ENCODE assay signal across 19 cellular contexts in genomic region chr5:121121786-121122185, GRCh38.
DNase-seq lines count a peak whose midpoint lies in the region; ATAC-seq and TF ChIP-seq lines count a peak whose summit lies in the region.
"Had no signal": no experiment of that assay in that cellular context is flagged by ENCODE, and none has a peak within 500 bp of the region (broad histone marks: within the 10 kb centered on the region; RNA-seq: fewer than 3 reads in every experiment).

No MANE protein-coding gene starts in this region.

- H2BK5ac ChIP-seq in mesendoderm (ENCODE audit: low read length) = no peak overlapping the region

- H3K27ac ChIP-seq in DND-41 (ENCODE audit: low read length) (no peak overlapping the region), mesendoderm (ENCODE audit: low read depth, low read length) (no peak overlapping the region), suprapubic skin (no peak overlapping the region)
- H3K27ac ChIP-seq: BLaER1, C4-2B had no signal

- H3K36me3 ChIP-seq in DND-41 (ENCODE audit: insufficient read depth, low read length) (no peaks in the 10 kb centered on the region), mesendoderm (ENCODE audit: control insufficient read depth, insufficient read depth, low read length) (no peaks in the 10 kb centered on the region), suprapubic skin (no peaks in the 10 kb centered on the region)
- H3K36me3 ChIP-seq: BLaER1, HAP-1 had no signal

- H3K36me3 Mint-ChIP-seq in activated T-helper 1 cell treated with anti-CD3 and anti-CD28 coated beads, Interleukin-12 subunit alpha, Interleukin-12 subunit beta, Interleukin-2, Interleukin-4 antibody, amounts not matched to agents 30 ng/mL and 10 ng/mL and 1 ng/mL, durations not matched to agents 14 hours and 24 hours and 36 hours (ENCODE audit: low read depth) = no peaks in the 10 kb centered on the region
- H3K36me3 Mint-ChIP-seq: CD4-positive, CD25-positive, alpha-beta regulatory T cell; CD8-positive, alpha-beta T cell had no signal

- no peaks in the 10 kb centered on the region for H3K79me1 ChIP-seq in mesendoderm (ENCODE audit: low read length)

- H3K4ac ChIP-seq in mesendoderm (ENCODE audit: low read depth, low read length) = no peak overlapping the region

- WGBS in mesendoderm (ENCODE audit: extremely low coverage, insufficient coverage, low lambda C conversion rate) = no CpG with 5 or more reads among the region's 4 CpGs
- 54% methylated on average over 4 of the region's 4 CpGs for WGBS in suprapubic skin

- ATAC-seq in DND-41 (ENCODE audit: insufficient read depth, low read depth) (no peak), HG03432 (IDR thresholded peaks at IDR 0.05; ENCODE audit: unreplicated experiment) (no peak)
- ATAC-seq: CD8-positive, alpha-beta T cell had no signal

- TF ChIP-seq EP300 in suprapubic skin (IDR thresholded peaks at IDR 0.05) = no peak

- no peaks in the 10 kb centered on the region for H3K4me1 Mint-ChIP-seq in activated T-helper 1 cell treated with anti-CD3 and anti-CD28 coated beads, Interleukin-12 subunit alpha, Interleukin-12 subunit beta, Interleukin-2, Interleukin-4 antibody, amounts not matched to agents 30 ng/mL and 10 ng/mL and 1 ng/mL, durations not matched to agents 14 hours and 24 hours and 36 hours (ENCODE audit: low read depth)
- H3K4me1 Mint-ChIP-seq: B cell; CD4-positive, CD25-positive, alpha-beta regulatory T cell had no signal

- H3K18ac ChIP-seq in mesendoderm (ENCODE audit: low read length) = no peak overlapping the region

- no peaks in the 10 kb centered on the region for H3K27me3 Mint-ChIP-seq in activated T-helper 1 cell treated with anti-CD3 and anti-CD28 coated beads, Interleukin-12 subunit alpha, Interleukin-12 subunit beta, Interleukin-2, Interleukin-4 antibody, amounts not matched to agents 30 ng/mL and 10 ng/mL and 1 ng/mL, durations not matched to agents 14 hours and 24 hours and 36 hours (ENCODE audit: insufficient read depth)
- H3K27me3 Mint-ChIP-seq: B cell; CD4-positive, CD25-positive, alpha-beta regulatory T cell had no signal

- H3K4me3 ChIP-seq in DND-41 (ENCODE audit: low read depth in 1 of 2, low read length in 2 of 2) (no peak overlapping the region), mesendoderm (ENCODE audit: low read length) (no peak overlapping the region), suprapubic skin (no peak overlapping the region)
- H3K4me3 ChIP-seq: BLaER1, HAP-1 had no signal

- no peak overlapping the region for H4K8ac ChIP-seq in mesendoderm (ENCODE audit: low read depth, low read length)

- H3K9ac ChIP-seq in DND-41 (ENCODE audit: low read depth, low read length) (no peak overlapping the region), mesendoderm (ENCODE audit: low read length) (no peak overlapping the region)
- H3K9ac ChIP-seq: BLaER1 had no signal

- H2AK5ac ChIP-seq in mesendoderm (ENCODE audit: low read length) = no peak overlapping the region

- no peaks in the 10 kb centered on the region for H3K9me3 Mint-ChIP-seq in activated T-helper 1 cell treated with anti-CD3 and anti-CD28 coated beads, Interleukin-12 subunit alpha, Interleukin-12 subunit beta, Interleukin-2, Interleukin-4 antibody, amounts not matched to agents 30 ng/mL and 10 ng/mL and 1 ng/mL, durations not matched to agents 14 hours and 24 hours and 36 hours
- H3K9me3 Mint-ChIP-seq: CD8-positive, alpha-beta T cell had no signal

- TF ChIP-seq CTCF in DND-41 (IDR thresholded peaks at IDR 0.05; ENCODE audit: borderline replicate concordance, extremely low read depth, low read length, poor library complexity, severe bottlenecking) (no peak), suprapubic skin (IDR thresholded peaks at IDR 0.05) (no peak)

- H2AFZ ChIP-seq in DND-41 (ENCODE audit: low read depth, low read length) = 0 out of 2 replicates have a peak overlapping the region, but pooled peaks have one; percentile 61

- H3K79me2 ChIP-seq in DND-41 (ENCODE audit: insufficient read depth, low read length) = no peaks in the 10 kb centered on the region
- no peaks in the 10 kb centered on the region for H3K79me2 ChIP-seq in mesendoderm (ENCODE audit: control insufficient read depth, insufficient read depth, low read length)

- H3K9me3 ChIP-seq in DND-41 (ENCODE audit: insufficient read depth, low read length, severe bottlenecking) (peaks cover 7% of the 10 kb centered on the region), suprapubic skin (no peaks in the 10 kb centered on the region)
- H3K9me3 ChIP-seq: BLaER1, Caco-2, HAP-1 had no signal

- H3K4me1 ChIP-seq in DND-41 (ENCODE audit: insufficient read depth, low read length) (no peaks in the 10 kb centered on the region), mesendoderm (ENCODE audit: control insufficient read depth, low read depth, low read length) (no peaks in the 10 kb centered on the region), suprapubic skin (no peaks in the 10 kb centered on the region)
- H3K4me1 ChIP-seq: BLaER1, Caco-2, HAP-1 had no signal

- no peak overlapping the region for H3K4me3 Mint-ChIP-seq in activated T-helper 1 cell treated with anti-CD3 and anti-CD28 coated beads, Interleukin-12 subunit alpha, Interleukin-12 subunit beta, Interleukin-2, Interleukin-4 antibody, amounts not matched to agents 30 ng/mL and 10 ng/mL and 1 ng/mL, durations not matched to agents 14 hours and 24 hours and 36 hours
- H3K4me3 Mint-ChIP-seq: B cell; CD4-positive, CD25-positive, alpha-beta regulatory T cell; CD8-positive, alpha-beta T cell; HFFc6 had no signal

- no peak for TF ChIP-seq POLR2A in suprapubic skin (IDR thresholded peaks at IDR 0.05)

- no peak overlapping the region for H2BK120ac ChIP-seq in mesendoderm (ENCODE audit: low read depth, low read length)

- intact Hi-C loops in activated T-helper 1 cell treated with anti-CD3 and anti-CD28 coated beads, Interleukin-12 subunit alpha, Interleukin-12 subunit beta, Interleukin-2, Interleukin-4 antibody, amounts not matched to agents 30 ng/mL and 10 ng/mL and 1 ng/mL, durations not matched to agents 14 hours and 24 hours and 36 hours (cut with micrococcal nuclease) = no loop called here

- no peak overlapping the region for H4K5ac ChIP-seq in mesendoderm (ENCODE audit: low read length)

- no peak overlapping the region for H3K4me2 ChIP-seq in DND-41 (ENCODE audit: insufficient read depth, low read length)
- H3K4me2 ChIP-seq in mesendoderm (ENCODE audit: low read length) = no peak overlapping the region
- H3K4me2 ChIP-seq: BLaER1 had no signal

- no peak overlapping the region for H3K27ac Mint-ChIP-seq in activated T-helper 1 cell treated with anti-CD3 and anti-CD28 coated beads, Interleukin-12 subunit alpha, Interleukin-12 subunit beta, Interleukin-2, Interleukin-4 antibody, amounts not matched to agents 30 ng/mL and 10 ng/mL and 1 ng/mL, durations not matched to agents 14 hours and 24 hours and 36 hours
- H3K27ac Mint-ChIP-seq: B cell; CD4-positive, CD25-positive, alpha-beta regulatory T cell; CD8-positive, alpha-beta T cell; HFFc6 had no signal

- no peak overlapping the region for H3K56ac ChIP-seq in mesendoderm (ENCODE audit: low read length)

- peak; percentile 9 for DNase-seq in D341Med (ENCODE audit: low spot score)
- no peak for DNase-seq in DND-41
- DNase-seq in astrocyte of the hippocampus (ENCODE audit: low read depth, low spot score) = peak; percentile 2
- peak; percentile 65 for DNase-seq in mesendoderm
- DNase-seq in activated T-helper 1 cell treated with anti-CD3 and anti-CD28 coated beads, Interleukin-12 subunit alpha, Interleukin-12 subunit beta, Interleukin-2, Interleukin-4 antibody, amounts not matched to agents 30 ng/mL and 10 ng/mL and 1 ng/mL, durations not matched to agents 14 hours and 24 hours and 36 hours (ENCODE audit: low spot score) = no peak
- no peak for DNase-seq in suprapubic skin (ENCODE audit: low spot score in 2 of 2)
- DNase-seq in DMS153 (lab: John Stamatoyannopoulos, UW) = no peak
- DNase-seq: Caco-2; CD4-positive, CD25-positive, alpha-beta regulatory T cell; CD8-positive, alpha-beta T cell; EL; GF-D8; GOT3; HFFc6 had no signal

- H3K23ac ChIP-seq in mesendoderm (ENCODE audit: low read length) = no peak overlapping the region

- H3K27me3 ChIP-seq in DND-41 (ENCODE audit: insufficient read depth, low read length, poor library complexity) = no peaks in the 10 kb centered on the region
- no peaks in the 10 kb centered on the region for H3K27me3 ChIP-seq in mesendoderm (ENCODE audit: insufficient read depth, low read length, poor library complexity)
- H3K27me3 ChIP-seq in suprapubic skin = no peaks in the 10 kb centered on the region
- H3K27me3 ChIP-seq: BLaER1 had no signal

- no peak overlapping the region for H2BK15ac ChIP-seq in mesendoderm (replicated peaks; ENCODE audit: low read depth)

- H4K20me1 ChIP-seq in DND-41 (ENCODE audit: insufficient read depth, low read length) = no peaks in the 10 kb centered on the region
- H4K20me1 ChIP-seq: BLaER1 had no signal

Comparison
In these comparisons a context has a peak if more than half of its experiments do, and no peak if none do; other contexts are left out.
1. DNase-seq: peak in D341Med (single experiment), astrocyte of the hippocampus (single experiment) and mesendoderm (single experiment); none in DND-41 (single experiment), activated T-helper 1 cell treated with anti-CD3 and anti-CD28 coated beads, Interleukin-12 subunit alpha, Interleukin-12 subunit beta, Interleukin-2, Interleukin-4 antibody, amounts not matched to agents 30 ng/mL and 10 ng/mL and 1 ng/mL, durations not matched to agents 14 hours and 24 hours and 36 hours (single experiment), suprapubic skin (0 of 2) and DMS153 (single experiment).